9 cellular contexts compared by ENCODE assay signal in genomic region chr14:75125617-75126016, GRCh38. TPM values are rescaled to one million over a fixed set of nuclear protein-coding genes. Genes with fewer than 3 reads are reported as not detected.
DNase-seq lines count a peak whose midpoint lies in the region; FAIRE-seq and TF ChIP-seq lines count a peak whose summit lies in the region.
"Had no signal": no experiment of that assay in that cellular context is flagged by ENCODE, and none has a peak within 500 bp of the region (broad histone marks: within the 10 kb centered on the region; RNA-seq: fewer than 3 reads in every experiment).

No MANE protein-coding gene starts in this region.

- peaks cover 55% of the 10 kb centered on the region for H3K79me2 ChIP-seq in PC-9 (ENCODE audit: low read depth)

- WGBS in esophagus muscularis mucosa, result 62% methylated on average over 5 of the region's 5 CpGs
- 71 to 76% methylated on average over 5 of the region's 5 CpGs for WGBS in sigmoid colon, 2 donors

- POLR2A ChIA-PET in PC-9 (lab: Charles Lee; ENCODE audit: unreplicated experiment), result interaction anchor here (0.6 kb wide), 2 partner anchors 142 to 191 kb away, joined by 5 read pairs; no protein-coding TSS in a partner anchor

- H3K4me2 ChIP-seq in PC-9, result peak overlapping the region; percentile 87

- H3K9me2 ChIP-seq in PC-9 (ENCODE audit: insufficient read depth), result no peaks in the 10 kb centered on the region

- no TSS peak for BruUV-seq in PC-9 (replicated peaks; lab: Mats Ljungman, UMichigan)

- DNase-seq in GM12865 (ENCODE audit: low read depth), result no peak
- peak in 1 of 2 experiments; percentile 65 for DNase-seq in PC-9
- DNase-seq in esophagus muscularis mucosa (ENCODE audit: extremely low spot score), result no peak
- DNase-seq in sigmoid colon, result no peak
- no peak for DNase-seq in NCI-H128 (lab: John Stamatoyannopoulos, UW; ENCODE audit: unreplicated experiment)
- DNase-seq in hippocampal formation (lab: John Stamatoyannopoulos, UW), result no peak
- DNase-seq in NCI-H1092 (lab: John Stamatoyannopoulos, UW), result no peak
- no peak for DNase-seq in frontal cortex (ENCODE audit: low spot score in 2 of 2)

- H3K27me3 ChIP-seq in PC-9 (ENCODE audit: insufficient read depth, low read depth), result no peaks in the 10 kb centered on the region
- no peaks in the 10 kb centered on the region for H3K27me3 ChIP-seq in esophagus muscularis mucosa
- H3K27me3 ChIP-seq in sigmoid colon, result no peaks in the 10 kb centered on the region

- H4K20me1 ChIP-seq in PC-9 (ENCODE audit: insufficient read depth), result peaks cover 18% of the 10 kb centered on the region

- no peak for TF ChIP-seq POLR2A in esophagus muscularis mucosa (IDR thresholded peaks at IDR 0.05; ENCODE audit: low read depth)
- TF ChIP-seq POLR2A in sigmoid colon (IDR thresholded peaks at IDR 0.05), result no peak

- H3K36me3 ChIP-seq in PC-9 (ENCODE audit: low read depth), result peaks cover 8% of the 10 kb centered on the region
- peaks cover 0 to 17% (median 14%) of the 10 kb centered on the region in 4 donors for H3K36me3 ChIP-seq in esophagus muscularis mucosa
- peaks cover 0 to 16% (median 2%) of the 10 kb centered on the region in 4 donors for H3K36me3 ChIP-seq in sigmoid colon

- TF ChIP-seq CTCF in GM12865 (IDR thresholded peaks at IDR 0.05; ENCODE audit: insufficient read depth, low read depth, low read length, missing control alignments) (no peak), PC-9 (conservative IDR thresholded peaks at IDR 0.05) (no peak), esophagus muscularis mucosa (IDR thresholded peaks at IDR 0.05) (no peak), sigmoid colon (IDR thresholded peaks at IDR 0.05) (no peak)

- FAIRE-seq in frontal cortex (lab: Jason Lieb, UNC), result no peak

- H3K27ac ChIP-seq in PC-9 (peak overlapping the region; percentile 85), esophagus muscularis mucosa (replicated peaks in 1 of 4) (peak overlapping the region in 1 of 4 donors; percentile 95), sigmoid colon (peak overlapping the region; percentile 93 to 97 (median 95))

- H3K4me1 ChIP-seq in PC-9 (replicated peaks; ENCODE audit: insufficient read depth) (peaks cover 56% of the 10 kb centered on the region), esophagus muscularis mucosa (peaks cover 21 to 45% (median 43%) of the 10 kb centered on the region in 4 donors), sigmoid colon (peaks cover 0 to 37% (median 27%) of the 10 kb centered on the region in 4 donors)

- CTCF ChIA-PET in PC-9 (lab: Charles Lee), result interaction anchor here (0.5 to 1.3 kb wide), 5 partner anchors 56 to 265 kb away, joined by 3 to 5 read pairs (median 4); no protein-coding TSS in a partner anchor

- H3K4me3 ChIP-seq in GM12865 (ENCODE audit: low read depth, low read length) (peak overlapping the region; percentile 100), PC-9 (peak overlapping the region; percentile 64), esophagus muscularis mucosa (peak overlapping the region; percentile 73 to 83 (median 80)), sigmoid colon (peak overlapping the region in 3 of 4 donors; percentile 59 to 74 (median 70))

- peaks cover 83% of the 10 kb centered on the region for H3F3A ChIP-seq in PC-9 (ENCODE audit: insufficient read depth, low read depth)

- intact Hi-C loops in PC-9 (cut with micrococcal nuclease; ENCODE audit: unreplicated experiment) (loop anchor here (2.0 to 10.0 kb wide), 4 partner anchors 452 to 1259 kb away; partner anchors contain the start of genes ERG28, FLVCR2, IFT43 and TTLL5), esophagus muscularis mucosa (cut with DNase I) (no loop called here), sigmoid colon (cut with DNase I) (no loop called here)

- H3K9me3 ChIP-seq in PC-9 (ENCODE audit: insufficient read depth, low read depth) (no peaks in the 10 kb centered on the region; the same call in 1 of the 2 replicates), esophagus muscularis mucosa (no peaks in the 10 kb centered on the region), sigmoid colon (no peaks in the 10 kb centered on the region)

- TF ChIP-seq EP300 in esophagus muscularis mucosa (IDR thresholded peaks at IDR 0.05) (no peak), sigmoid colon (IDR thresholded peaks at IDR 0.05) (no peak)

- H2AFZ ChIP-seq in PC-9, result no peak overlapping the region

RNA-seq across cellular contexts. Expression of gene NEK9, which starts 1.2 kb away (rescaled TPM):
- total RNA-seq in PC-9 (2021), result 170 and 174 TPM in 2 replicates
- total RNA-seq in esophagus muscularis mucosa, result 100 to 1,000 TPM in 1 of 4 donors, 10 to 100 TPM in 3; 52.3 to 111 (median 79.0) TPM
- total RNA-seq in sigmoid colon, result 10 to 100 TPM; 54.4 to 66.7 (median 59.9) TPM
- 10 to 100 TPM in 2 of 3 donors, 1 to 10 TPM in 1; 9.0 to 38.8 (median 11.4) TPM for polyA plus RNA-seq in sigmoid colon
- 20.0 TPM for total RNA-seq in frontal cortex

RNA-seq across cellular contexts. Expression of gene TMED10, which starts 50.8 kb away (rescaled TPM):
- total RNA-seq in PC-9 (2021), result 709 and 770 TPM in 2 replicates
- total RNA-seq in esophagus muscularis mucosa, result 100 to 1,000 TPM; 115 to 164 (median 129) TPM
- 100 to 1,000 TPM; 107 to 175 (median 165) TPM for total RNA-seq in sigmoid colon
- 100 to 1,000 TPM in 1 of 3 donors, 10 to 100 TPM in 2; 38.4 to 236 (median 51.1) TPM for polyA plus RNA-seq in sigmoid colon
- 108 TPM for total RNA-seq in frontal cortex

RNA-seq across cellular contexts. Expression of gene ZC2HC1C, which starts 56.2 kb away (rescaled TPM):
- 11.9 and 13.8 TPM in 2 replicates for total RNA-seq in PC-9 (2021)
- 1 to 10 TPM; 4.3 to 7.1 (median 5.9) TPM for total RNA-seq in esophagus muscularis mucosa
- total RNA-seq in sigmoid colon, result 1 to 10 TPM; 3.6 to 4.6 (median 4.0) TPM
- polyA plus RNA-seq in sigmoid colon, result 1 to 10 TPM; 1.2 to 4.6 (median 4.6) TPM
- 2.4 TPM for total RNA-seq in frontal cortex
- total RNA-seq: mononuclear cell had no signal
